Comparison of ENCODE assay signal across 13 cellular contexts in the genomic region with DNA sequence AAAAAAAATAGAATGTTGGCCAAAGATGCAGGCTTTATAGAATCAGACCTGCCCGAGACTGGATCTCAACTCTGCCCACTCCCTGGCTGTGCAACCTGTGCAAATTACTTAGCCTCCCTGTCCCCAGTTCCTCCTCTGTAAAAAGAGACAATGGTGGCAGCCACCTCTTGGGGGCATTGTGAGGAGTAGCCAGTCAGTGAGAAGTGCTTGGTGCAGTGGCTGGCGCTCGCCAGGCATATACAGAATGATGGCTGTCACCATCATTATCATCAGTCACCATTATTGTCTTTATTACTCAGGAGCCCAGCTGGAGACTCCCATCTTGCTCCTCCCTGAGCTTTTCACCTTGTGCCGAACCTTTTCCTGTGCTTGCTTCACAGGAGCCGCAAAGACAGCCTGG. TPM values are rescaled to one million over a fixed set of nuclear protein-coding genes. Genes with fewer than 3 reads are reported as not detected.
A peak's percentile ranks its signal among the peaks of the same experiment; 100 is the strongest.
DNase-seq lines count a peak whose midpoint lies in the region; ATAC-seq and TF ChIP-seq lines count a peak whose summit lies in the region.
"Had no signal": no experiment of that assay in that cellular context is flagged by ENCODE, and none has a peak within 500 bp of the region (broad histone marks: within the 10 kb centered on the region; RNA-seq: fewer than 3 reads in every experiment).

No MANE protein-coding gene starts in this region.

- intact Hi-C loops in lower lobe of right lung (cut with DNase I) (no loop called here), posterior vena cava (cut with DNase I) (no loop called here)

- no peaks in the 10 kb centered on the region for H3K36me3 ChIP-seq in GM23338 (ENCODE audit: insufficient read depth)
- peaks cover 19% of the 10 kb centered on the region for H3K36me3 ChIP-seq in WERI-Rb-1
- H3K36me3 ChIP-seq in lower lobe of right lung: peaks cover 33% of the 10 kb centered on the region

- H3F3A ChIP-seq in GM23338 (replicated peaks; ENCODE audit: low read depth): no peaks in the 10 kb centered on the region

- H3K27ac ChIP-seq in GM23338 (ENCODE audit: low read depth) (no peak overlapping the region; the same call in 1 of the 2 replicates), WERI-Rb-1 (peak overlapping the region; percentile 64), lower lobe of right lung (no peak overlapping the region)
- H3K27ac ChIP-seq: PC-9 had no signal

- H3K27me3 ChIP-seq in GM23338 (ENCODE audit: insufficient read depth) (no peaks in the 10 kb centered on the region), WERI-Rb-1 (ENCODE audit: insufficient read depth, low read depth, severe bottlenecking) (no peaks in the 10 kb centered on the region), lower lobe of right lung (ENCODE audit: low read depth) (no peaks in the 10 kb centered on the region)

- no peak overlapping the region for H3K4me3 ChIP-seq in GM23338
- no peak overlapping the region for H3K4me3 ChIP-seq in WERI-Rb-1 (ENCODE audit: low read depth, low read length)
- no peak overlapping the region for H3K4me3 ChIP-seq in lower lobe of right lung
- H3K4me3 ChIP-seq: PC-9 had no signal

- ATAC-seq in GM23338 (no peak), lower lobe of right lung (no peak)
- ATAC-seq: CD8-positive, alpha-beta T cell had no signal

- no peaks in the 10 kb centered on the region for H3K9me3 Mint-ChIP-seq in GM23338
- H3K9me3 Mint-ChIP-seq: CD8-positive, alpha-beta T cell had no signal

- peaks cover 28% of the 10 kb centered on the region for H3K4me1 Mint-ChIP-seq in GM23338

- H3K4me2 ChIP-seq in GM23338: 0 out of 2 replicates have a peak overlapping the region, but pooled peaks have one; percentile 55
- H3K4me2 ChIP-seq: PC-9 had no signal

- peak overlapping the region; percentile 73; the same call in 1 of the 2 replicates for H3K27ac Mint-ChIP-seq in GM23338
- H3K27ac Mint-ChIP-seq: CD8-positive, alpha-beta T cell had no signal

- no peak for TF ChIP-seq CTCF in GM23338 (conservative IDR thresholded peaks at IDR 0.05; ENCODE audit: low read depth in 2 of 2)
- no peak for TF ChIP-seq CTCF in WERI-Rb-1 (IDR thresholded peaks at IDR 0.05; ENCODE audit: low read depth, low read length)
- no peak for TF ChIP-seq CTCF in lower lobe of right lung (IDR thresholded peaks at IDR 0.05)

- H3K4me1 ChIP-seq in GM23338 (ENCODE audit: insufficient read depth): peaks cover 3% of the 10 kb centered on the region; the same call in 1 of the 2 replicates
- H3K4me1 ChIP-seq in lower lobe of right lung: peaks cover 79% of the 10 kb centered on the region

- H3K27me3 Mint-ChIP-seq in GM23338 (ENCODE audit: insufficient read depth, low read depth, poor library complexity): peaks cover 7% of the 10 kb centered on the region

- H3K79me2 ChIP-seq in GM23338 (replicated peaks; ENCODE audit: insufficient read depth): no peaks in the 10 kb centered on the region

- H3K4me3 Mint-ChIP-seq in GM23338: no peak overlapping the region; the same call in 2 of the 3 replicates
- H3K4me3 Mint-ChIP-seq: CD8-positive, alpha-beta T cell had no signal

- no peak overlapping the region for H2AFZ ChIP-seq in GM23338
- H2AFZ ChIP-seq: PC-9 had no signal

- DNase-seq in GM23338 (ENCODE audit: low spot score): no peak
- no peak for DNase-seq in WERI-Rb-1
- peak; percentile 6 for DNase-seq in lower lobe of right lung
- DNase-seq in posterior vena cava (ENCODE audit: low spot score): peak; percentile 56
- DNase-seq in iPS-NIHi11 (ENCODE audit: low spot score): no peak
- no peak for DNase-seq in effector CD4-positive, alpha-beta T cell
- no peak for DNase-seq in stimulated activated CD4-positive, alpha-beta T cell treated with anti-CD3 and anti-CD28 coated beads, Interleukin-15, amount 100 ng/mL, for 24 hours
- DNase-seq in NCI-H2081 treated with DMSO at 0.1 percent for 48 hours (lab: John Stamatoyannopoulos, UW): no peak
- DNase-seq: NCI-H1436, NCI-H2029 treated with DMSO at 0.1 percent for 48 hours, NCI-H510A treated with DMSO at 0.1 percent for 48 hours, PC-9 had no signal

- no peaks in the 10 kb centered on the region for H3K9me2 ChIP-seq in GM23338 (ENCODE audit: insufficient read depth)

- H4K20me1 ChIP-seq in GM23338 (replicated peaks; ENCODE audit: insufficient read depth): no peaks in the 10 kb centered on the region

- no peaks in the 10 kb centered on the region; the same call in 2 of the 3 replicates for H3K36me3 Mint-ChIP-seq in GM23338 (ENCODE audit: low read depth)

- H3K9me3 ChIP-seq in WERI-Rb-1 (ENCODE audit: severe bottlenecking): no peaks in the 10 kb centered on the region
- H3K9me3 ChIP-seq in lower lobe of right lung: no peaks in the 10 kb centered on the region

TF ChIP-seq in GM23338, 12 proteins besides CTCF, POLR2A, EP300 and RAD21:
- no peak for TF ChIP-seq STAT1 (IDR thresholded peaks at IDR 0.05; ENCODE audit: unreplicated experiment)

RNA-seq across cellular contexts. Expression of gene TRIM8, which starts 29.4 kb away (rescaled TPM):
- 33.4 and 36.7 TPM in 2 replicates for total RNA-seq in GM23338 (2014; rRNA removed; shearing (Covaris generic))
- polyA plus RNA-seq in GM23338 (2016; fragmentation: Nextera tagmentation; extraction: Ambion mirVana): 15.1 and 20.2 TPM in 2 replicates
- total RNA-seq in lower lobe of right lung (142 TPM), posterior vena cava (100 to 1,000 TPM; 122 to 125 TPM)

Comparison
In these comparisons a context has a peak if more than half of its experiments do, and no peak if none do; other contexts are left out.
1. DNase-seq: peak in lower lobe of right lung (single experiment) and posterior vena cava (single experiment); none in GM23338 (single experiment), WERI-Rb-1 (single experiment), iPS-NIHi11 (single experiment), effector CD4-positive, alpha-beta T cell (single experiment), stimulated activated CD4-positive, alpha-beta T cell treated with anti-CD3 and anti-CD28 coated beads, Interleukin-15, amount 100 ng/mL, for 24 hours (single experiment) and NCI-H2081 treated with DMSO at 0.1 percent for 48 hours (single experiment).